ENCODE assay signal across 5 cellular contexts in the genomic region with DNA sequence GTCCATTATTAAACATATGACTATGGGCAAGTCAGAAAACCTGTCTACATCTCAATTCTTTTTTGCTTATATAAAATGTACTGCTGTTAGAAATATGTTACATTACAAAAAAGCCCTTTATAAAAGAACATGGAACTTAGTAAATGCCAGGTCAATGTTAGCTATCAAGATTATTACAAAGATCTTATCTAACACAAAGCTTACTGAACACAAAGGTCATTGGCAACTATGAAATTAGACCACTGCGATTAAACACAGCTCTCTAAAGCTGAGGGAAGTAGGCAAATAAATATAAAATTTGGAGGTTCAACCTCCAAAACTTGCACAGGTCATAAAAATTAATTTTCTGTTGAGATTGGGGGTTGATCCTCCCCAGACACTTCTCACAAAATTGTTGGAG.
"Had no signal": no experiment of that assay in that cellular context is flagged by ENCODE, and none has a peak within 500 bp of the region (broad histone marks: within the 10 kb centered on the region; RNA-seq: fewer than 3 reads in every experiment).

No MANE protein-coding gene starts in this region.

- H3K4me1 Mint-ChIP-seq: IgD-negative memory B cell had no signal

- H3K4me3 ChIP-seq: K562 had no signal

- H3K27ac Mint-ChIP-seq: IgD-negative memory B cell had no signal

- H3K27ac ChIP-seq: HL-60 had no signal

- H3K4me3 Mint-ChIP-seq: IgD-negative memory B cell had no signal

- ATAC-seq: HepG2, K562 had no signal

- DNase-seq: IMR-90 had no signal

- H3K9me3 Mint-ChIP-seq: IgD-negative memory B cell had no signal

- H3K36me3 Mint-ChIP-seq: IgD-negative memory B cell had no signal

- H3K27me3 Mint-ChIP-seq: IgD-negative memory B cell had no signal
